9 cellular contexts compared by ENCODE assay signal in the genomic region with DNA sequence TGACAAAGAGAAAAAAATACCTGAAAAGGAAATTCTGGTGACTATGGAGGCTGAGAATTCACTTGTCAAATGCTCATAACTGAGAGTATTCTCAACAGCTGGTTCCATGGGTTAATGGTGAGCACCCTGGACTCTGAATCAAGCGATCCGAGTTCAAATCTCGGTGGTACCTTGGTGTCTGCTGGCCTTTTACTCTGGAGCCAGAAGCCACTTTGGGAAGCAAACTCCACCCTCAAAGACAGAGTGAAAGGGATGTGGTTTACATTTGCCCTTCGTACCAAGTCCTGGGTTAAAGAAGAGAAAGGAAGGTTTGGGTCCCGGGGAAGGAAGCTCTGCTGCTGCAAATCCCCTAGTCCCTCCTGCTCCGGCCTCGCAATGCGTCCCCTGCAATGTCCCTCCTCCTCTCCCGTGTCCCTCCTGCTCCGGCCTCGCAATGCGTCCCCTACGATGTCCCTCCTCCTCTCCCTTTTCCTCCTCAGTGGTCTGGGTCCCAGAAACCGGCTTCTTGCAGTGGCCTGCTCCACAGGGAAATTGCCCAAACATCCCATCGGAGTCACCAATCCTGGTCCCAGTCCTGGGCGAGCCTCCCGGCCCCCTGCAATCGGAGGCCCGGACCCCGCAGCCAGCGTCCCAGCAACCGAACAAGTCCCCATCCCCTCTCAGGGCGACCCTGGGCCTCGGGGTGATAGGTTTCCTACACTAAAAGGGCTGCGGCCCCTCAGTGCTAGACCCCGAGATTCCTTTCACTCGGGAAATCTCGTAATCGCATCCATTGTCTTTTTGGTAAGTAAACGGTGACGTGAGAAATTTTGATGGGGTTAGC.
DNase-seq lines count a peak whose midpoint lies in the region; ATAC-seq lines count a peak whose summit lies in the region.
"Had no signal": no experiment of that assay in that cellular context is flagged by ENCODE, and none has a peak within 500 bp of the region (broad histone marks: within the 10 kb centered on the region; RNA-seq: fewer than 3 reads in every experiment).

No MANE protein-coding gene starts in this region.

- H3K27ac Mint-ChIP-seq in natural killer cell treated with Interleukin-12 subunit alpha and Interleukin-12 subunit beta and Interleukin-15 and Interleukin-18, amount 100 ng/mL, for 72 hours, result peak overlapping the region in 1 of 2 donors; percentile 28

- no peaks in the 10 kb centered on the region for H3K9me3 ChIP-seq in ectodermal cell (ENCODE audit: control insufficient read depth, low read length)

- H3K4me3 Mint-ChIP-seq in natural killer cell treated with Interleukin-12 subunit alpha and Interleukin-12 subunit beta and Interleukin-15 and Interleukin-18, amount 100 ng/mL, for 72 hours, result peak overlapping the region; percentile 22

- peaks cover 4% of the 10 kb centered on the region for H3K4me1 ChIP-seq in ectodermal cell (ENCODE audit: control insufficient read depth, insufficient read depth, low read length)

- H3K9me3 Mint-ChIP-seq in natural killer cell treated with Interleukin-12 subunit alpha and Interleukin-12 subunit beta and Interleukin-15 and Interleukin-18, amount 100 ng/mL, for 72 hours, result no peaks in the 10 kb centered on the region

- peak overlapping the region; percentile 49 for H3K4me3 ChIP-seq in ectodermal cell (ENCODE audit: insufficient read depth, low read depth, low read length)

- peaks cover 53 to 57% of the 10 kb centered on the region in 2 donors for H3K27me3 Mint-ChIP-seq in natural killer cell treated with Interleukin-12 subunit alpha and Interleukin-12 subunit beta and Interleukin-15 and Interleukin-18, amount 100 ng/mL, for 72 hours

- ATAC-seq in natural killer cell treated with Interleukin-12 subunit alpha and Interleukin-12 subunit beta and Interleukin-15 and Interleukin-18, amount 100 ng/mL, for 72 hours, result peak; percentile 74 to 88
- ATAC-seq in GM18867 (IDR thresholded peaks at IDR 0.05; ENCODE audit: unreplicated experiment), result no peak
- no peak for ATAC-seq in HG03342 (IDR thresholded peaks at IDR 0.05; ENCODE audit: unreplicated experiment)

- no peaks in the 10 kb centered on the region for H3K36me3 ChIP-seq in ectodermal cell (ENCODE audit: control insufficient read depth, insufficient read depth, low read length)

- DNase-seq in GM04503 (ENCODE audit: low read depth) (peak; percentile 31), LHCN-M2 (ENCODE audit: low read depth) (peak; percentile 82), T-helper 9 cell (no peak), superior temporal gyrus (ENCODE audit: extremely low spot score) (no peak)
- no peak for DNase-seq in natural killer cell treated with Interleukin-12 subunit alpha and Interleukin-12 subunit beta and Interleukin-15 and Interleukin-18, amount 100 ng/mL, for 72 hours (ENCODE audit: low spot score)
- DNase-seq: activated CD4-positive, alpha-beta T cell treated with anti-CD3 and anti-CD28 coated beads for 1 hour had no signal

- no peak overlapping the region for H3K27ac ChIP-seq in ectodermal cell (ENCODE audit: insufficient read depth, low read depth, low read length, poor library complexity, severe bottlenecking)

- H3K27me3 ChIP-seq in ectodermal cell (ENCODE audit: control insufficient read depth, insufficient read depth, low read length, poor library complexity, severe bottlenecking), result peaks cover 87% of the 10 kb centered on the region

- peaks cover 5% of the 10 kb centered on the region for H3K36me3 Mint-ChIP-seq in natural killer cell treated with Interleukin-12 subunit alpha and Interleukin-12 subunit beta and Interleukin-15 and Interleukin-18, amount 100 ng/mL, for 72 hours

- no peaks in the 10 kb centered on the region for H3K4me1 Mint-ChIP-seq in natural killer cell treated with Interleukin-12 subunit alpha and Interleukin-12 subunit beta and Interleukin-15 and Interleukin-18, amount 100 ng/mL, for 72 hours (ENCODE audit: low read depth in 2 of 2)

- WGBS in ectodermal cell, 2 experiments, result 4% methylated on average over 31 of the region's 31 CpGs

Comparison
In these comparisons a context has a peak if more than half of its experiments do, and no peak if none do; other contexts are left out.
1. DNase-seq: peak in GM04503 (single experiment) and LHCN-M2 (single experiment); none in natural killer cell treated with Interleukin-12 subunit alpha and Interleukin-12 subunit beta and Interleukin-15 and Interleukin-18, amount 100 ng/mL, for 72 hours (single experiment), T-helper 9 cell (single experiment) and superior temporal gyrus (single experiment).
2. ATAC-seq: peak in natural killer cell treated with Interleukin-12 subunit alpha and Interleukin-12 subunit beta and Interleukin-15 and Interleukin-18, amount 100 ng/mL, for 72 hours (2 of 2); none in GM18867 (single experiment) and HG03342 (single experiment).